ENCODE assay signal across 14 cellular contexts in the genomic region with DNA sequence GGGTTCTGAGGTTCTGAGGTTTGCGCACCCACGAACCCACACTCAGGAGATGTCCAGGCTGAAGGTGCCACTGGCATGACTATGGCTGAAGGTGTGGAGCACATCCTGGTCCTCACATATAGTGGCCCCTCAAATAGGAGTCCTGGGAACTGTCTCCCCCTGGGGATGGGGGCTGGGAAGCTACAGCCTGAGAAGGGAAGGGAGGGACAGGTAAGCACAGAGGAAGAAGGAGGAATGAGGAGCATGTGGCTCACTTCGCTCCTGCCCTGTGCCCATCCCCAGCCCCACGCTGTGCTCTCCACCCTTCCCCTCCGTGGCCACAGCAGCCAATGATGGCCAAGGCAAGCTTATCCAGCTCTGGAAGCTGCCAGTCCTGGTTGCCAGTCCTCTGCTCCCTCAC.
DNase-seq lines count a peak whose midpoint lies in the region; ATAC-seq and TF ChIP-seq lines count a peak whose summit lies in the region.
"Had no signal": no experiment of that assay in that cellular context is flagged by ENCODE, and none has a peak within 500 bp of the region (broad histone marks: within the 10 kb centered on the region; RNA-seq: fewer than 3 reads in every experiment).

No MANE protein-coding gene starts in this region.

- CTCF ChIA-PET in MCF 10A (lab: Yijun Ruan, JAX) (no interaction called here), mammary epithelial cell (lab: Charles Lee; ENCODE audit: low non-redundant PET) (no interaction called here)

- H3K27me3 ChIP-seq in mammary epithelial cell (ENCODE audit: insufficient read depth, low read length) (peaks cover 17% of the 10 kb centered on the region), H7 (ENCODE audit: control insufficient read depth, insufficient read depth, low read length) (peaks cover 25% of the 10 kb centered on the region), endodermal cell (ENCODE audit: control insufficient read depth, insufficient read depth, low read length, poor library complexity, severe bottlenecking) (peaks cover 21% of the 10 kb centered on the region), neuronal stem cell (ENCODE audit: control insufficient read depth in 3 of 3, insufficient read depth in 3 of 3, low read depth in 1 of 3, low read length in 3 of 3) (peaks cover 0 to 87% (median 17%) of the 10 kb centered on the region in 3 experiments)

- H3K36me3 Mint-ChIP-seq in MCF 10A (ENCODE audit: insufficient read depth, unreplicated experiment) (no peaks in the 10 kb centered on the region), endodermal cell (ENCODE audit: low read depth) (no peaks in the 10 kb centered on the region)

- no peaks in the 10 kb centered on the region for H3K79me1 ChIP-seq in neuronal stem cell (ENCODE audit: low read depth, low read length)

- H3K27me3 Mint-ChIP-seq in MCF 10A (ENCODE audit: insufficient read depth, unreplicated experiment) (peaks cover 65% of the 10 kb centered on the region), endodermal cell (ENCODE audit: insufficient read depth) (peaks cover 30% of the 10 kb centered on the region)

- H3K4ac ChIP-seq in neuronal stem cell (ENCODE audit: low read length): no peak overlapping the region

- H3K23ac ChIP-seq in neuronal stem cell (ENCODE audit: low read depth, low read length, poor library complexity): no peak overlapping the region

- H2BK12ac ChIP-seq in neuronal stem cell (ENCODE audit: low read length): no peak overlapping the region

- DNase-seq in MCF 10A (ENCODE audit: unreplicated experiment): no peak
- no peak for DNase-seq in mammary epithelial cell
- DNase-seq in H7: peak; percentile 73
- peak; percentile 72 for DNase-seq in endodermal cell
- DNase-seq in neuronal stem cell (ENCODE audit: low spot score): no peak
- DNase-seq in activated effector memory CD4-positive, alpha-beta T cell treated with Interleukin-2 at 50 U/mL for 16 hours: no peak
- no peak for DNase-seq in COLO668 (lab: John Stamatoyannopoulos, UW; ENCODE audit: unreplicated experiment)
- DNase-seq: 8988T; C1 segment of cervical spinal cord; CD4-positive, alpha-beta T cell; DMS153; DMS79 treated with DMSO at 0.1 percent for 48 hours; GDM1 had no signal

- H3K14ac ChIP-seq in neuronal stem cell (ENCODE audit: low read length): no peak overlapping the region

- H2AFZ ChIP-seq in mammary epithelial cell (ENCODE audit: low read depth, low read length) (no peak overlapping the region), neuronal stem cell (ENCODE audit: low read length) (no peak overlapping the region)

- no peak overlapping the region for H4K91ac ChIP-seq in neuronal stem cell (ENCODE audit: low read depth, low read length, poor library complexity)

- in situ Hi-C loops in mammary epithelial cell (cut with MboI; ENCODE audit: low sequenced_read_pairs in 2 of 2): no loop called here

- H3K9me3 ChIP-seq in mammary epithelial cell (replicated peaks; ENCODE audit: insufficient read depth, low read length) (no peaks in the 10 kb centered on the region), endodermal cell (ENCODE audit: control insufficient read depth, low read length) (no peaks in the 10 kb centered on the region), neuronal stem cell (replicated peaks in 1 of 2; ENCODE audit: control insufficient read depth in 2 of 2, insufficient read depth in 1 of 2, low read depth in 1 of 2, low read length in 2 of 2) (peaks cover 0 to 3% of the 10 kb centered on the region in 2 donors)

- no peak overlapping the region for H3K4me3 ChIP-seq in mammary epithelial cell (replicated peaks in 1 of 3; ENCODE audit: insufficient read depth in 1 of 3, low read depth in 2 of 3, low read length in 3 of 3)
- H3K4me3 ChIP-seq in H7 (ENCODE audit: insufficient read depth, low read depth, low read length): no peak overlapping the region
- no peak overlapping the region for H3K4me3 ChIP-seq in endodermal cell (ENCODE audit: low read length)
- no peak overlapping the region for H3K4me3 ChIP-seq in neuronal stem cell (ENCODE audit: low read length in 2 of 2)

- H2BK5ac ChIP-seq in neuronal stem cell (ENCODE audit: low read length): no peak overlapping the region

- 0% methylated on average over 1 of the region's 5 CpGs for WGBS in mammary epithelial cell (ENCODE audit: low coverage, missing lambda C conversion rate)
- 71 to 80% methylated on average over 3 to 5 of the region's 5 CpGs for WGBS in endodermal cell (ENCODE audit: insufficient coverage in 1 of 2, insufficient read length in 1 of 2), 2 experiments
- no CpG with 5 or more reads among the region's 5 CpGs for WGBS in neuronal stem cell (ENCODE audit: extremely low coverage in 2 of 2, insufficient read length in 2 of 2, insufficient replicate concordance in 1 of 2), 2 donors

- intact Hi-C loops in MCF 10A (cut with micrococcal nuclease) (no loop called here), mammary epithelial cell (cut with micrococcal nuclease) (no loop called here)

- H3K9me3 Mint-ChIP-seq in MCF 10A (ENCODE audit: unreplicated experiment) (no peaks in the 10 kb centered on the region), endodermal cell (no peaks in the 10 kb centered on the region)
- H3K9me3 Mint-ChIP-seq: CD4-positive, alpha-beta T cell had no signal

- H3K4me1 Mint-ChIP-seq in MCF 10A (ENCODE audit: insufficient read depth, unreplicated experiment) (no peaks in the 10 kb centered on the region), endodermal cell (peaks cover 44% of the 10 kb centered on the region)

- H4K20me1 ChIP-seq in mammary epithelial cell (ENCODE audit: insufficient read depth, low read length): no peaks in the 10 kb centered on the region

- peak overlapping the region; percentile 66 for H3K27ac Mint-ChIP-seq in MCF 10A (ENCODE audit: low read depth, unreplicated experiment)
- H3K27ac Mint-ChIP-seq in endodermal cell: no peak overlapping the region
- H3K27ac Mint-ChIP-seq: CD4-positive, alpha-beta T cell had no signal

- H3K4me1 ChIP-seq in mammary epithelial cell (ENCODE audit: insufficient read depth, low read length) (peaks cover 2% of the 10 kb centered on the region), endodermal cell (ENCODE audit: control insufficient read depth, insufficient read depth, low read length) (peaks cover 18% of the 10 kb centered on the region), neuronal stem cell (ENCODE audit: control insufficient read depth in 2 of 2, insufficient read depth in 1 of 2, low read depth in 1 of 2, low read length in 2 of 2) (peaks cover 4 to 26% of the 10 kb centered on the region in 2 donors)

- H3K4me3 Mint-ChIP-seq in MCF 10A (ENCODE audit: unreplicated experiment): no peak overlapping the region
- H3K4me3 Mint-ChIP-seq in endodermal cell: no peak overlapping the region
- H3K4me3 Mint-ChIP-seq: CD4-positive, alpha-beta T cell had no signal

- H3K9ac ChIP-seq in mammary epithelial cell (ENCODE audit: insufficient read depth, low read length) (no peak overlapping the region), endodermal cell (ENCODE audit: extremely low read depth, low read length, poor library complexity, severe bottlenecking) (no peak overlapping the region), neuronal stem cell (ENCODE audit: low read depth, low read length, poor library complexity) (no peak overlapping the region)

- no peak overlapping the region for H2BK15ac ChIP-seq in neuronal stem cell (ENCODE audit: low read length)

- POLR2A ChIA-PET in MCF 10A (lab: Yijun Ruan, JAX): no interaction called here

- H3K4me2 ChIP-seq in mammary epithelial cell (ENCODE audit: insufficient read depth, low read depth, low read length) (no peak overlapping the region), neuronal stem cell (ENCODE audit: insufficient read depth, low read length, poor library complexity, severe bottlenecking) (no peak overlapping the region)

- no peaks in the 10 kb centered on the region for H3K36me3 ChIP-seq in mammary epithelial cell (ENCODE audit: insufficient read depth, low read length)
- no peaks in the 10 kb centered on the region; the same call in 1 of the 2 replicates for H3K36me3 ChIP-seq in H7 (replicated peaks; ENCODE audit: control insufficient read depth, insufficient read depth, low read length)
- no peaks in the 10 kb centered on the region for H3K36me3 ChIP-seq in endodermal cell (ENCODE audit: control insufficient read depth, insufficient read depth, low read length)
- H3K36me3 ChIP-seq in neuronal stem cell (replicated peaks in 1 of 2; ENCODE audit: control insufficient read depth in 2 of 2, insufficient read depth in 2 of 2, low read length in 2 of 2): no peaks in the 10 kb centered on the region

- no peak overlapping the region for H3K27ac ChIP-seq in mammary epithelial cell (ENCODE audit: insufficient read depth, low read depth, low read length)
- H3K27ac ChIP-seq in endodermal cell (ENCODE audit: low read depth, low read length): no peak overlapping the region
- H3K27ac ChIP-seq in neuronal stem cell (replicated peaks; ENCODE audit: low read length): no peak overlapping the region

- H3K18ac ChIP-seq in neuronal stem cell (ENCODE audit: low read length): no peak overlapping the region

- no peak overlapping the region for H2BK120ac ChIP-seq in neuronal stem cell (ENCODE audit: low read depth, low read length)

- no peaks in the 10 kb centered on the region for H3K79me2 ChIP-seq in mammary epithelial cell (ENCODE audit: insufficient read depth, low read length)

- H2AK5ac ChIP-seq in neuronal stem cell (ENCODE audit: low read depth, low read length): peak overlapping the region; percentile 89

- no TSS peak for BruUV-seq in MCF 10A (replicated peaks; lab: Mats Ljungman, UMichigan)
- BruUV-seq in mammary epithelial cell (replicated peaks; lab: Mats Ljungman, UMichigan): no TSS peak

- no peak for TF ChIP-seq CTCF in MCF 10A (IDR thresholded peaks at IDR 0.05; ENCODE audit: unreplicated experiment)
- TF ChIP-seq CTCF in mammary epithelial cell (conservative IDR thresholded peaks at IDR 0.05 in 1 of 2, IDR thresholded peaks at IDR 0.05 in 1 of 2; ENCODE audit: extremely low read depth in 1 of 2, insufficient read depth in 1 of 2, low read depth in 1 of 2, low read length in 2 of 2): no peak
- TF ChIP-seq CTCF in endodermal cell (conservative IDR thresholded peaks at IDR 0.05): peak; percentile 41

- ATAC-seq in HG03565 (IDR thresholded peaks at IDR 0.05; ENCODE audit: unreplicated experiment): no peak

- H4K8ac ChIP-seq in neuronal stem cell (ENCODE audit: low read depth, low read length): no peak overlapping the region

- dilution Hi-C loops in mammary epithelial cell (cut with HindIII; ENCODE audit: low sequenced_read_pairs): no loop called here

Comparison
In these comparisons a context has a peak if more than half of its experiments do, and no peak if none do; other contexts are left out.
1. DNase-seq: peak in H7 (single experiment) and endodermal cell (single experiment); none in MCF 10A (single experiment), mammary epithelial cell (single experiment), neuronal stem cell (single experiment), activated effector memory CD4-positive, alpha-beta T cell treated with Interleukin-2 at 50 U/mL for 16 hours (single experiment) and COLO668 (single experiment).